8 cellular contexts compared by ENCODE assay signal in the genomic region with DNA sequence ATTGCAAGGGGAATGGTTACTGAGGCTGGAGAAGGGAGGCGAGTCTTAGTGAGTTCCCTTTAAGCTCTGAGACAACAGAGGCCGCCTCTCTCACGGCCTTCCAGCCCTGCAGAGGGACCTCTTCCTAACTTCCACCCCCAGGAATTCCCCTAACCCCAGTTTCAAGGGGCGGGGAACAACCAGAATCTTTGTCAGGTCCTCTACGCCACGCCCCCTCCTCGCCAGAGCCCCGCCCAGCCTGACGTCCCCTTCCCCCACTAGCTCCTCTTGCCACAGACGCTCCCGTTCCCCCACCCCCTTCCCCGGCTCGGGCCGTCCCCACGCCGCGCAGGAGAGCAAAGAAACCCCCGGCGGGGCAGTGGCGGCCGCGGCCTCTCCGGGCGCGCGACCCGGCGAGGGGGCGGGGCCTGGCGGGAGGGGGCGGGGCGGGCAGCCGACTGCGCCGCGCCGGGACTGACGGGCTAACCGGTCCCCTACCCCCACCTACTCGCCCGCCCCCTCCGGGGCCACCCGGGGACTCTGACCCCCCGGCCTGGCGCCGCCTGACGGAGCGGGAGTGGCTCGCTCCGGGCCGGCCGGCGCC. TPM values are rescaled to one million over a fixed set of nuclear protein-coding genes. Genes with fewer than 3 reads are reported as not detected.
DNase-seq lines count a peak whose midpoint lies in the region; ATAC-seq and TF ChIP-seq lines count a peak whose summit lies in the region.

No MANE protein-coding gene starts in this region.

- ATAC-seq in GM18867 (IDR thresholded peaks at IDR 0.05; ENCODE audit: unreplicated experiment) (peak; percentile 75), HG03097 (IDR thresholded peaks at IDR 0.05; ENCODE audit: low FRiP score, unreplicated experiment) (peak; percentile 55)

- H3K4me1 Mint-ChIP-seq in chondrocyte (ENCODE audit: low read depth) = peaks cover 54% of the 10 kb centered on the region

- H3K27ac ChIP-seq in ACC112 (ENCODE audit: low read depth, low read length) = peak overlapping the region; percentile 38

- no peaks in the 10 kb centered on the region for H3K36me3 ChIP-seq in ACC112 (ENCODE audit: insufficient read depth, low read length)

- H3K27ac Mint-ChIP-seq in chondrocyte (ENCODE audit: unreplicated experiment) = peak overlapping the region; percentile 85

- H3K27me3 ChIP-seq in ACC112 (ENCODE audit: insufficient read depth, low read length) = no peaks in the 10 kb centered on the region

- H3K36me3 Mint-ChIP-seq in chondrocyte (ENCODE audit: low read depth) = no peaks in the 10 kb centered on the region

- peaks cover 36% of the 10 kb centered on the region for H3K79me2 ChIP-seq in ACC112 (ENCODE audit: control insufficient read depth, insufficient read depth, low read length, unreplicated experiment)

- no peak for TF ChIP-seq CTCF in chondrocyte (IDR thresholded peaks at IDR 0.05)

- no peaks in the 10 kb centered on the region for H3K27me3 Mint-ChIP-seq in chondrocyte (ENCODE audit: low read depth)

- H3K9me3 Mint-ChIP-seq in chondrocyte (ENCODE audit: low read depth) = no peaks in the 10 kb centered on the region

- DNase-seq in NCI-H510A (lab: John Stamatoyannopoulos, UW) (peak; percentile 55), chondrocyte (ENCODE audit: low spot score) (no peak), kidney glomerular epithelial cell (lab: John Stamatoyannopoulos, UW) (peak; percentile 81)
- DNase-seq in activated CD4-positive, alpha-beta T cell treated with anti-CD3 and anti-CD28 coated beads for 24 hours (ENCODE audit: low read depth in 2 of 2) = peak; percentile 95 to 97
- DNase-seq in stimulated activated CD4-positive, alpha-beta T cell treated with anti-CD3 and anti-CD28 coated beads, Interleukin-15, amount 100 ng/mL, for 48 hours (ENCODE audit: low read depth in 2 of 2) = peak; percentile 92 to 96

- peak overlapping the region; percentile 77 for H3K4me3 Mint-ChIP-seq in chondrocyte (ENCODE audit: unreplicated experiment)

- H2AFZ ChIP-seq in ACC112 (ENCODE audit: low read length, unreplicated experiment) = peak overlapping the region; percentile 94

- H3K4me3 ChIP-seq in ACC112 (ENCODE audit: low read depth, low read length) = peak overlapping the region; percentile 98

- H3K4me1 ChIP-seq in ACC112 (ENCODE audit: control insufficient read depth, insufficient read depth, low read length, unreplicated experiment) = peaks cover 36% of the 10 kb centered on the region

RNA-seq across cellular contexts. Expression of a gene that starts 12.2 kb away (rescaled TPM):
- 0.32 to 0.36 TPM in 2 of 3 replicates, not detected in the other for total RNA-seq in chondrocyte

RNA-seq across cellular contexts. Expression of a gene that starts 17.6 kb away (rescaled TPM):
- total RNA-seq in chondrocyte = 46.8 to 83.3 TPM (median 74.8 TPM) in 3 replicates
